In genomic region chr11:128477811-128478210, GRCh38 we compare ENCODE assay signal across 18 cellular contexts.
DNase-seq lines count a peak whose midpoint lies in the region; ATAC-seq and TF ChIP-seq lines count a peak whose summit lies in the region.
"Had no signal": no experiment of that assay in that cellular context is flagged by ENCODE, and none has a peak within 500 bp of the region (broad histone marks: within the 10 kb centered on the region; RNA-seq: fewer than 3 reads in every experiment).

No MANE protein-coding gene starts in this region.

- no peak for ATAC-seq in activated CD4-positive, alpha-beta T cell treated with anti-CD3 and anti-CD28 coated beads for 36 hours
- ATAC-seq in HG02678 (IDR thresholded peaks at IDR 0.05; ENCODE audit: unreplicated experiment), result peak; percentile 28
- no peak for ATAC-seq in activated naive CD4-positive, alpha-beta T cell treated with anti-CD3 and anti-CD28 coated beads, Interleukin-2, amount 50 U/mL, for 72 hours
- no peak for ATAC-seq in GM18873 (IDR thresholded peaks at IDR 0.05; ENCODE audit: low FRiP score, unreplicated experiment)
- no peak for ATAC-seq in GM21381 (IDR thresholded peaks at IDR 0.05; ENCODE audit: unreplicated experiment)
- ATAC-seq: mucosa of descending colon had no signal

- H3K27me3 ChIP-seq in neutrophil (no peaks in the 10 kb centered on the region), sigmoid colon (no peaks in the 10 kb centered on the region)

- no peak for DNase-seq in activated CD4-positive, alpha-beta T cell treated with anti-CD3 and anti-CD28 coated beads for 36 hours
- DNase-seq in activated CD4-positive, alpha-beta T cell treated with anti-CD3 and anti-CD28 coated beads for 4 hours, result no peak
- DNase-seq in activated naive CD4-positive, alpha-beta T cell treated with anti-CD3 and anti-CD28 coated beads, Interleukin-2, amount 50 U/mL, for 72 hours (ENCODE audit: low spot score in 2 of 2), result no peak
- DNase-seq in sigmoid colon, result no peak
- DNase-seq: activated gamma-delta T cell; effector CD4-positive, alpha-beta T cell; hippocampal formation; mucosa of descending colon; MV-4-11; NCI-H774; stimulated activated CD4-positive, alpha-beta T cell treated with anti-CD3 and anti-CD28 coated beads, Interleukin-12 subunit alpha, Interleukin-12 subunit beta, amount 100 ng/mL, for 4 hours; substantia nigra had no signal

- peaks cover 99% of the 10 kb centered on the region for H3K36me3 Mint-ChIP-seq in activated CD4-positive, alpha-beta T cell treated with anti-CD3 and anti-CD28 coated beads for 36 hours (ENCODE audit: low read depth)
- H3K36me3 Mint-ChIP-seq in activated naive CD4-positive, alpha-beta T cell treated with anti-CD3 and anti-CD28 coated beads, Interleukin-2, amount 50 U/mL, for 72 hours, result peaks cover 64 to 94% of the 10 kb centered on the region in 2 donors

- intact Hi-C loops in activated CD4-positive, alpha-beta T cell treated with anti-CD3 and anti-CD28 coated beads for 36 hours (cut with DNase I, micrococcal nuclease), result loop anchor here (2.0 kb wide), 2 partner anchors 77 to 103 kb away; no protein-coding TSS in a partner anchor
- intact Hi-C loops in sigmoid colon (cut with DNase I), result no loop called here

- no peak for TF ChIP-seq CTCF in neutrophil (IDR thresholded peaks at IDR 0.05)
- no peak for TF ChIP-seq CTCF in sigmoid colon (IDR thresholded peaks at IDR 0.05)

- H3K4me3 ChIP-seq in neutrophil (ENCODE audit: low read depth in 1 of 2, low read length in 1 of 2), result no peak overlapping the region
- H3K4me3 ChIP-seq in sigmoid colon, result no peak overlapping the region
- H3K4me3 ChIP-seq: mucosa of descending colon, prostate gland had no signal

- H3K4me1 ChIP-seq in neutrophil (ENCODE audit: control insufficient read depth in 1 of 2, insufficient read depth in 1 of 2, low read depth in 1 of 2, low read length in 1 of 2), result peaks cover 23 to 24% of the 10 kb centered on the region in 2 experiments
- H3K4me1 ChIP-seq in sigmoid colon, result peaks cover 0 to 55% (median 25%) of the 10 kb centered on the region in 4 donors
- H3K4me1 ChIP-seq: prostate gland had no signal

- H3K27ac ChIP-seq in neutrophil (peak overlapping the region; percentile 9), sigmoid colon (no peak overlapping the region)
- H3K27ac ChIP-seq: prostate gland, RWPE1 had no signal

- H3K9me3 Mint-ChIP-seq in activated CD4-positive, alpha-beta T cell treated with anti-CD3 and anti-CD28 coated beads for 36 hours (ENCODE audit: low read depth), result no peaks in the 10 kb centered on the region
- no peaks in the 10 kb centered on the region for H3K9me3 Mint-ChIP-seq in activated naive CD4-positive, alpha-beta T cell treated with anti-CD3 and anti-CD28 coated beads, Interleukin-2, amount 50 U/mL, for 72 hours

- peak overlapping the region; percentile 94 for H3K27ac Mint-ChIP-seq in activated CD4-positive, alpha-beta T cell treated with anti-CD3 and anti-CD28 coated beads for 36 hours
- peak overlapping the region; percentile 97 to 99 for H3K27ac Mint-ChIP-seq in activated naive CD4-positive, alpha-beta T cell treated with anti-CD3 and anti-CD28 coated beads, Interleukin-2, amount 50 U/mL, for 72 hours

- peaks cover 98% of the 10 kb centered on the region for H3K4me1 Mint-ChIP-seq in activated CD4-positive, alpha-beta T cell treated with anti-CD3 and anti-CD28 coated beads for 36 hours

- H3K9me3 ChIP-seq in neutrophil (no peaks in the 10 kb centered on the region), sigmoid colon (no peaks in the 10 kb centered on the region)
- H3K9me3 ChIP-seq: mucosa of descending colon, prostate gland had no signal

- TF ChIP-seq POLR2A in sigmoid colon (IDR thresholded peaks at IDR 0.05), result no peak

- H3K36me3 ChIP-seq in neutrophil (peaks cover 68% of the 10 kb centered on the region), sigmoid colon (peaks cover 0 to 43% (median 7%) of the 10 kb centered on the region in 4 donors)
- H3K36me3 ChIP-seq: prostate gland had no signal

- H3K4me3 Mint-ChIP-seq in activated CD4-positive, alpha-beta T cell treated with anti-CD3 and anti-CD28 coated beads for 36 hours, result peak overlapping the region; percentile 72

- 66 to 85% methylated on average over 1 of the region's 1 CpG for WGBS in sigmoid colon, 2 donors

- no peak for TF ChIP-seq EP300 in sigmoid colon (IDR thresholded peaks at IDR 0.05)

- CTCF ChIA-PET in activated CD4-positive, alpha-beta T cell treated with anti-CD3 and anti-CD28 coated beads for 36 hours (lab: Charles Lee), result interaction anchor here (0.7 to 1.8 kb wide), 3 partner anchors 20 to 152 kb away, joined by 4 to 5 read pairs (median 5); no protein-coding TSS in a partner anchor

- no peaks in the 10 kb centered on the region for H3K27me3 Mint-ChIP-seq in activated CD4-positive, alpha-beta T cell treated with anti-CD3 and anti-CD28 coated beads for 36 hours

- POLR2A ChIA-PET in activated CD4-positive, alpha-beta T cell treated with anti-CD3 and anti-CD28 coated beads for 36 hours (lab: Charles Lee), result interaction anchor here (1.8 kb wide), 1 partner anchor 187 kb away, joined by 4 read pairs; no protein-coding TSS in a partner anchor
